In the genomic region with DNA sequence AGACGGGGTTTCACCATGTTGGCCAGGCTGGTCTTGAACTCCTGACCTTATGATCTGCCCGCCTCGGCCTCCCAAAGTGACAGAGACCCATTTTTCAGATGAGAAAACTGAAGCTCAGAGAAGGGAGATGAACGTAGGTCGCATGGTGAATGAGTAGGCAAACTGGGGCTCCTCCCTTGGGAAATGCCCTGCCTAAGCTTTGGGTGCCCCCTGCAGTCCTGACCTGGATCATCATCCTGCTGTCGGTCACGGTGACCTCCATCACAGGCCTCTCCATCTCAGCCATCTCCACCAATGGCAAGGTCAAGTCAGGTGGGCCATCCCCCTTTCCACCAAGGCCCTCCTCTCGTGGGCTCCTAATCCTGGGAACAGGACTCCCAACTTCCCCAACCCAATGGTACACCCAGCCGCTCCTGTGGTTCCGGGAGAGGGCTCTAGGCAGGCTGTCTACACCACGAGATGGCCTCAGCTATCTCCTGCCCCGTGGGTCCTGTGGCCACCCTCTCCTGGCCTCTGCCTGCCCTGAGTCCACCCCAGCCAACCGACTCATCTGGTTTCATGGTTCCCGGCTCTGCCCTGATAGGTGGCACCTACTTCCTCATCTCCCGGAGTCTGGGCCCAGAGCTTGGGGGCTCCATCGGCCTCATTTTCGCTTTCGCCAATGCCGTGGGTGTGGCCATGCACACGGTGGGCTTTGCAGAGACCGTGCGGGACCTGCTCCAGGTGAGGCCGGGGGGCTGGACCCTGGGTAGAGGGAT, we compare ENCODE assay signal across 8 cellular contexts. TPM values are rescaled to one million over a fixed set of nuclear protein-coding genes. Genes with fewer than 3 reads are reported as not detected.
A peak's percentile ranks its signal among the peaks of the same experiment; 100 is the strongest.
DNase-seq lines count a peak whose midpoint lies in the region; ATAC-seq and TF ChIP-seq lines count a peak whose summit lies in the region.
"Had no signal": no experiment of that assay in that cellular context is flagged by ENCODE, and none has a peak within 500 bp of the region (broad histone marks: within the 10 kb centered on the region; RNA-seq: fewer than 3 reads in every experiment).

No MANE protein-coding gene starts in this region.

- H3K4me2 ChIP-seq in Karpas-422 (ENCODE audit: low read depth, low read length, poor library complexity, severe bottlenecking): peak overlapping the region; percentile 34
- no peak overlapping the region for H3K4me2 ChIP-seq in osteoblast (ENCODE audit: insufficient read depth, low read length)

- no peaks in the 10 kb centered on the region for H3K9me2 ChIP-seq in Karpas-422 (replicated peaks; ENCODE audit: insufficient read depth, low read length)

- no peak overlapping the region for H3K27ac ChIP-seq in Karpas-422 (ENCODE audit: low read length)
- H3K27ac ChIP-seq in osteoblast (ENCODE audit: low read depth, low read length): no peak overlapping the region

- H3K9me3 ChIP-seq in Karpas-422 (ENCODE audit: low read length) (no peaks in the 10 kb centered on the region), osteoblast (ENCODE audit: low read depth, low read length) (no peaks in the 10 kb centered on the region)

- intact Hi-C loops in left cardiac atrium (cut with DNase I): loop anchor here (5.0 to 10.0 kb wide), 5 partner anchors 83 to 555 kb away; no protein-coding TSS in a partner anchor

- H3K27me3 ChIP-seq in Karpas-422 (ENCODE audit: low read length) (no peaks in the 10 kb centered on the region), osteoblast (ENCODE audit: insufficient read depth, low read length) (no peaks in the 10 kb centered on the region)

- H3K79me2 ChIP-seq in Karpas-422 (ENCODE audit: low read length): no peaks in the 10 kb centered on the region
- H3K79me2 ChIP-seq in osteoblast (ENCODE audit: insufficient read depth, low read length): no peaks in the 10 kb centered on the region

- H3K4me1 Mint-ChIP-seq in activated naive CD8-positive, alpha-beta T cell treated with anti-CD3 and anti-CD28 coated beads, Interleukin-2, amount 10 ng/mL, durations not matched to agents 7 days and 5 days: peaks cover 16% of the 10 kb centered on the region

- peaks cover 12% of the 10 kb centered on the region for H3K4me1 ChIP-seq in Karpas-422 (ENCODE audit: low read length)
- H3K4me1 ChIP-seq in osteoblast (ENCODE audit: insufficient read depth, low read length): no peaks in the 10 kb centered on the region

- peak overlapping the region; percentile 34 for H3K27ac Mint-ChIP-seq in activated naive CD8-positive, alpha-beta T cell treated with anti-CD3 and anti-CD28 coated beads, Interleukin-2, amount 10 ng/mL, durations not matched to agents 7 days and 5 days
- H3K27ac Mint-ChIP-seq: natural killer cell treated with Interleukin-12 subunit alpha and Interleukin-12 subunit beta and Interleukin-15 and Interleukin-18, amount 100 ng/mL, for 72 hours had no signal

- POLR2A ChIA-PET in activated naive CD8-positive, alpha-beta T cell treated with anti-CD3 and anti-CD28 coated beads, Interleukin-2, amount 10 ng/mL, durations not matched to agents 7 days and 5 days (lab: Charles Lee): interaction anchor here (1.1 kb wide), 1 partner anchor 62 kb away, joined by 5 read pairs; the partner anchor contains the start of gene HERPUD1

- peak; percentile 90 for DNase-seq in Karpas-422
- DNase-seq in activated naive CD8-positive, alpha-beta T cell treated with anti-CD3 and anti-CD28 coated beads, Interleukin-2, amount 10 ng/mL, durations not matched to agents 7 days and 5 days: peak; percentile 58
- DNase-seq in osteoblast (ENCODE audit: insufficient read length, low spot score, missing footprints): no peak
- DNase-seq in activated effector memory CD4-positive, alpha-beta T cell treated with Interleukin-2 at 50 U/mL for 16 hours: no peak
- DNase-seq in effector CD4-positive, alpha-beta T cell: no peak
- no peak for DNase-seq in left cardiac atrium

- H3K9ac ChIP-seq in Karpas-422 (ENCODE audit: low read length): no peak overlapping the region

- H3K4me3 Mint-ChIP-seq in activated naive CD8-positive, alpha-beta T cell treated with anti-CD3 and anti-CD28 coated beads, Interleukin-2, amount 10 ng/mL, durations not matched to agents 7 days and 5 days: no peak overlapping the region
- H3K4me3 Mint-ChIP-seq: natural killer cell treated with Interleukin-12 subunit alpha and Interleukin-12 subunit beta and Interleukin-15 and Interleukin-18, amount 100 ng/mL, for 72 hours had no signal

- no peaks in the 10 kb centered on the region for H3K36me3 Mint-ChIP-seq in activated naive CD8-positive, alpha-beta T cell treated with anti-CD3 and anti-CD28 coated beads, Interleukin-2, amount 10 ng/mL, durations not matched to agents 7 days and 5 days
- H3K36me3 Mint-ChIP-seq: natural killer cell treated with Interleukin-12 subunit alpha and Interleukin-12 subunit beta and Interleukin-15 and Interleukin-18, amount 100 ng/mL, for 72 hours had no signal

- H3K9me3 Mint-ChIP-seq in activated naive CD8-positive, alpha-beta T cell treated with anti-CD3 and anti-CD28 coated beads, Interleukin-2, amount 10 ng/mL, durations not matched to agents 7 days and 5 days: no peaks in the 10 kb centered on the region
- H3K9me3 Mint-ChIP-seq: natural killer cell treated with Interleukin-12 subunit alpha and Interleukin-12 subunit beta and Interleukin-15 and Interleukin-18, amount 100 ng/mL, for 72 hours had no signal

- H3K36me3 ChIP-seq in Karpas-422 (ENCODE audit: insufficient read depth, low read length) (no peaks in the 10 kb centered on the region), osteoblast (ENCODE audit: insufficient read depth, low read length) (no peaks in the 10 kb centered on the region)

- no peaks in the 10 kb centered on the region for H4K20me1 ChIP-seq in Karpas-422 (ENCODE audit: insufficient read depth, low read depth, low read length)
- H4K20me1 ChIP-seq in osteoblast (ENCODE audit: insufficient read depth, low read length): no peaks in the 10 kb centered on the region

- H2AFZ ChIP-seq in Karpas-422 (ENCODE audit: low read length): peak overlapping the region; percentile 83
- no peak overlapping the region for H2AFZ ChIP-seq in osteoblast (ENCODE audit: low read length)

- H3K4me3 ChIP-seq in Karpas-422 (ENCODE audit: low read length) (peak overlapping the region; percentile 5; the same call in 1 of the 2 replicates), osteoblast (ENCODE audit: insufficient read depth, low read length) (no peak overlapping the region)

- H3K27me3 Mint-ChIP-seq in activated naive CD8-positive, alpha-beta T cell treated with anti-CD3 and anti-CD28 coated beads, Interleukin-2, amount 10 ng/mL, durations not matched to agents 7 days and 5 days: no peaks in the 10 kb centered on the region

- ATAC-seq in activated naive CD8-positive, alpha-beta T cell treated with anti-CD3 and anti-CD28 coated beads, Interleukin-2, amount 10 ng/mL, durations not matched to agents 7 days and 5 days (ENCODE audit: low read depth): peak; percentile 73
- no peak for ATAC-seq in left cardiac atrium

- TF ChIP-seq CTCF in GM12872 (IDR thresholded peaks at IDR 0.05; ENCODE audit: insufficient read depth, low read depth, low read length) (peak; percentile 79), osteoblast (IDR thresholded peaks at IDR 0.05; ENCODE audit: extremely low read depth, low read depth, low read length) (peak; percentile 17)

RNA-seq across cellular contexts. Expression of gene SLC12A3, which starts 4.7 kb away (rescaled TPM):
- total RNA-seq in Karpas-422 (2014; rRNA removed; shearing (Covaris generic); ENCODE audit: low replicate concordance): 0.14 TPM in 1 of 2 replicates, not detected in the other
- not detected for total RNA-seq in activated naive CD8-positive, alpha-beta T cell treated with anti-CD3 and anti-CD28 coated beads, Interleukin-2, amount 10 ng/mL, durations not matched to agents 7 days and 5 days
- total RNA-seq in osteoblast (not detected in 2 replicates), left cardiac atrium (not detected)
- total RNA-seq: natural killer cell treated with Interleukin-12 subunit alpha and Interleukin-12 subunit beta and Interleukin-15 and Interleukin-18, amount 100 ng/mL, for 72 hours had no signal

Comparison
In these comparisons a context has a peak if more than half of its experiments do, and no peak if none do; other contexts are left out.
1. DNase-seq: peak in Karpas-422 (single experiment) and activated naive CD8-positive, alpha-beta T cell treated with anti-CD3 and anti-CD28 coated beads, Interleukin-2, amount 10 ng/mL, durations not matched to agents 7 days and 5 days (single experiment); none in osteoblast (single experiment), activated effector memory CD4-positive, alpha-beta T cell treated with Interleukin-2 at 50 U/mL for 16 hours (single experiment), effector CD4-positive, alpha-beta T cell (single experiment) and left cardiac atrium (single experiment).